In genomic region chr2:22355816-22356433, GRCh38 we compare ENCODE assay signal across 8 cellular contexts.
DNase-seq lines count a peak whose midpoint lies in the region; ATAC-seq and TF ChIP-seq lines count a peak whose summit lies in the region.

No MANE protein-coding gene starts in this region.

- CTCF ChIA-PET in mammary epithelial cell (lab: Charles Lee; ENCODE audit: low non-redundant PET), result no interaction called here

- no peak overlapping the region for H3K4me3 ChIP-seq in mammary epithelial cell (replicated peaks in 1 of 3; ENCODE audit: insufficient read depth in 1 of 3, low read depth in 2 of 3, low read length in 3 of 3)
- H3K4me3 ChIP-seq in liver (ENCODE audit: low read depth in 1 of 3, low read length in 3 of 3), result no peak overlapping the region

- H4K20me1 ChIP-seq in mammary epithelial cell (ENCODE audit: insufficient read depth, low read length), result no peaks in the 10 kb centered on the region

- no peaks in the 10 kb centered on the region for H3K4me1 ChIP-seq in mammary epithelial cell (ENCODE audit: insufficient read depth, low read length)
- H3K4me1 ChIP-seq in liver (ENCODE audit: control insufficient read depth in 4 of 4, insufficient read depth in 4 of 4, low read length in 3 of 4), result no peaks in the 10 kb centered on the region

- in situ Hi-C loops in GM13976 (cut with MboI; ENCODE audit: low sequenced_read_pairs, unreplicated experiment), result no loop called here
- in situ Hi-C loops in mammary epithelial cell (cut with MboI; ENCODE audit: low sequenced_read_pairs in 2 of 2), result no loop called here

- H3K27ac ChIP-seq in mammary epithelial cell (ENCODE audit: insufficient read depth, low read depth, low read length) (no peak overlapping the region), liver (ENCODE audit: low read depth in 1 of 2, low read length in 2 of 2) (no peak overlapping the region)

- H3K27me3 ChIP-seq in mammary epithelial cell (ENCODE audit: insufficient read depth, low read length), result no peaks in the 10 kb centered on the region
- H3K27me3 ChIP-seq in liver (ENCODE audit: control insufficient read depth in 4 of 4, insufficient read depth in 4 of 4, low read length in 3 of 4), result peaks cover 0 to 9% (median 0%) of the 10 kb centered on the region in 4 donors

- TF ChIP-seq RAD21 in liver (IDR thresholded peaks at IDR 0.05), result peak; percentile 73 to 81

- H3K9me3 ChIP-seq in mammary epithelial cell (replicated peaks; ENCODE audit: insufficient read depth, low read length), result no peaks in the 10 kb centered on the region
- no peaks in the 10 kb centered on the region for H3K9me3 ChIP-seq in liver (ENCODE audit: control insufficient read depth in 4 of 4, low read length in 3 of 4)

- WGBS in mammary epithelial cell (ENCODE audit: low coverage, missing lambda C conversion rate), result 20% methylated on average over 4 of the region's 4 CpGs
- WGBS in liver, result 44% methylated on average over 4 of the region's 4 CpGs

- H3K79me2 ChIP-seq in mammary epithelial cell (ENCODE audit: insufficient read depth, low read length), result no peaks in the 10 kb centered on the region

- dilution Hi-C loops in mammary epithelial cell (cut with HindIII; ENCODE audit: low sequenced_read_pairs), result no loop called here

- no peak overlapping the region for H3K4me2 ChIP-seq in mammary epithelial cell (ENCODE audit: insufficient read depth, low read depth, low read length)

- H3K9ac ChIP-seq in mammary epithelial cell (ENCODE audit: insufficient read depth, low read length) (no peak overlapping the region), liver (ENCODE audit: low read depth in 1 of 2, low read length in 2 of 2) (no peak overlapping the region)

- no peak overlapping the region for H2AFZ ChIP-seq in mammary epithelial cell (ENCODE audit: low read depth, low read length)

- ATAC-seq in HG03025 (IDR thresholded peaks at IDR 0.05; ENCODE audit: low FRiP score, unreplicated experiment) (peak; percentile 67), esophagus mucosa (no peak)

- no TSS peak for BruUV-seq in mammary epithelial cell (replicated peaks; lab: Mats Ljungman, UMichigan)

- intact Hi-C loops in mammary epithelial cell (cut with micrococcal nuclease), result loop anchor here (5.0 kb wide), 1 partner anchor 996 kb away; no protein-coding TSS in a partner anchor

- TF ChIP-seq CTCF in GM13976 (IDR thresholded peaks at IDR 0.05; ENCODE audit: borderline replicate concordance, control extremely low read depth, extremely low read depth, insufficient read depth, missing control alignments) (peak; percentile 84), mammary epithelial cell (conservative IDR thresholded peaks at IDR 0.05 in 1 of 2, IDR thresholded peaks at IDR 0.05 in 1 of 2; ENCODE audit: extremely low read depth in 1 of 2, insufficient read depth in 1 of 2, low read depth in 1 of 2, low read length in 2 of 2) (peak; percentile 83 to 84), liver (IDR thresholded peaks at IDR 0.05; ENCODE audit: low read depth, low read length, missing input control) (peak; percentile 88)

- DNase-seq in AG20443 (ENCODE audit: low spot score) (peak; percentile 18), GM13976 (ENCODE audit: low spot score) (peak; percentile 24), SK-N-DZ (ENCODE audit: low spot score) (peak; percentile 32), mammary epithelial cell (no peak)
- peak; percentile 9 for DNase-seq in stimulated activated CD8-positive, alpha-beta memory T cell treated with anti-CD3 and anti-CD28 coated beads, Interleukin-15, amount 100 ng/mL, for 24 hours (ENCODE audit: low read depth)

- H3K36me3 ChIP-seq in mammary epithelial cell (ENCODE audit: insufficient read depth, low read length) (no peaks in the 10 kb centered on the region), liver (ENCODE audit: control insufficient read depth in 4 of 4, insufficient read depth in 3 of 4, low read depth in 1 of 4, low read length in 3 of 4) (no peaks in the 10 kb centered on the region)

TF ChIP-seq in liver, 16 proteins besides CTCF, POLR2A, EP300 and RAD21:
- TF ChIP-seq SP1 (IDR thresholded peaks at IDR 0.05) (no peak), EGR1 (IDR thresholded peaks at IDR 0.05; ENCODE audit: low read depth in 2 of 2) (no peak), GABPA (IDR thresholded peaks at IDR 0.05 in 1 of 2, conservative IDR thresholded peaks at IDR 0.05 in 1 of 2) (no peak), REST (IDR thresholded peaks at IDR 0.05) (no peak), FOXA1 (IDR thresholded peaks at IDR 0.05) (no peak), RXRA (IDR thresholded peaks at IDR 0.05) (no peak), FOXA2 (IDR thresholded peaks at IDR 0.05) (no peak), HNF4A (conservative IDR thresholded peaks at IDR 0.05) (no peak), TAF1 (conservative IDR thresholded peaks at IDR 0.05) (no peak), NR2F2 (IDR thresholded peaks at IDR 0.05) (no peak)
- TF ChIP-seq, protein P1, sequence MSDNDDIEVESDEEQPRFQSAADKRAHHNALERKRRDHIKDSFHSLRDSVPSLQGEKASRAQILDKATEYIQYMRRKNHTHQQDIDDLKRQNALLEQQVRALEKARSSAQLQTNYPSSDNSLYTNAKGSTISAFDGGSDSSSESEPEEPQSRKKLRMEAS (IDR thresholded peaks at IDR 0.05), result no peak
